ENCODE assay signal across 8 cellular contexts in the genomic region with DNA sequence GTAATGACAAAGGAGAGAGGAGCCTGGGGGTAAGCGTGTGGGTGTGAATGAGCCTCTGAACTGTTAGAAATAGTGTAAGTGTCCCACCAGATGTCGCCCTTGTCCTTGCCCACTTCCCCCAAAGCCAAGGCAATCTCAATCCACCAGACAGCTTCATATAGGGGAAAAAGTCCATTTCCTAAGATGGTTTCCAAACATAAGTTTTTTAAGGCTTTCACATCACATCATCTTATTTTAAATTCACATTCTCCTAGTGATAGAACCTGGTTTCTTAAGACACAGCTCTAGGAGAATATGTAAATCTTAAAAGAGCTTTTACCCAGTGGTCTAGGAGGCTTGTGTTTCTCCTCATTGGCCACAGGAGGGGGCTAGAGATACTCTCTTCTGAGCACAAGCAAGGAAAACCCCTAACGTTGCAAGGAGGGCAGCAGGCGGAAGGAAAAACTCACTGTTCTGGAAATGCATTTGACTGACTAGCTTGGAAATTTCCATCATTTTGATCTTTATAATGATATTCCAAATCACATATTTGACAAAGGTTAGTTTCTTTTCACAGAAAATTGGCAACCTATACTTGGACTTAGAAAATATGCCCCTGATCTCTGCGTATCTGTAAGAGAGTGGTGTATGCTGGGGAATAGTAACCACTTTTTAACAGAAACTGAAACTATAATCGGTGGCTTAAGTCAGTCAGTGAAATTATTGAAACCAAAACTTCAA. TPM values are rescaled to one million over a fixed set of nuclear protein-coding genes. Genes with fewer than 3 reads are reported as not detected.
A peak's percentile ranks its signal among the peaks of the same experiment; 100 is the strongest.
DNase-seq lines count a peak whose midpoint lies in the region; ATAC-seq, FAIRE-seq and TF ChIP-seq lines count a peak whose summit lies in the region.

No MANE protein-coding gene starts in this region.

- H3K27ac Mint-ChIP-seq in T-helper 17 cell = peak overlapping the region; percentile 97

- in situ Hi-C loops in GM12878 (cut with MboI) = loop anchor here (5.0 kb wide), 2 partner anchors 82 to 312 kb away; a partner anchor contains a TSS

- WGBS in GM12878 (ENCODE audit: insufficient coverage, insufficient replicate concordance, low lambda C conversion rate, missing lambda C conversion rate) = 6% methylated on average over 6 of the region's 6 CpGs
- WGBS in iPS DF 6.9 (ENCODE audit: insufficient coverage, insufficient read length) = no CpG with 5 or more reads among the region's 6 CpGs

- peaks cover 6% of the 10 kb centered on the region for H3K27me3 Mint-ChIP-seq in T-helper 17 cell

- peak overlapping the region; percentile 67; the same call in 1 of the 2 replicates for H2AFZ ChIP-seq in GM12878 (ENCODE audit: control insufficient read depth, low read depth, low read length)

- SMC1A ChIA-PET in GM12878 (lab: Charles Lee; ENCODE audit: uncharacterized antibody, unreplicated experiment) = interaction anchor here (0.6 to 9.6 kb wide), 42 partner anchors 9 to 1444 kb away, joined by 3 to 214 read pairs (median 4); a partner anchor contains a TSS

- ATAC-seq in HG02870 (IDR thresholded peaks at IDR 0.05; ENCODE audit: unreplicated experiment) (peak; percentile 83), T-helper 17 cell (peak; percentile 96), GM12878 (peak; percentile 91)

- no peaks in the 10 kb centered on the region for H3K36me3 Mint-ChIP-seq in T-helper 17 cell (ENCODE audit: low read depth)

- peaks cover 9% of the 10 kb centered on the region for H3K79me2 ChIP-seq in GM12878 (ENCODE audit: control insufficient read depth, insufficient read depth, low read length)

- H3K36me3 ChIP-seq in GM12878 (ENCODE audit: control insufficient read depth in 2 of 2, insufficient read depth in 2 of 2, low read length in 1 of 2) (peaks cover 15 to 16% of the 10 kb centered on the region in 2 experiments; a peak in 3 of 4 replicates), iPS DF 6.9 (ENCODE audit: control insufficient read depth, insufficient read depth, low read length) (no peaks in the 10 kb centered on the region)

- peaks cover 10% of the 10 kb centered on the region for H3K4me1 Mint-ChIP-seq in T-helper 17 cell

- no peaks in the 10 kb centered on the region for H3K9me3 ChIP-seq in T-helper 17 cell (ENCODE audit: control insufficient read depth, low read length, poor library complexity, severe bottlenecking)
- no peaks in the 10 kb centered on the region; the same call in 1 of the 3 replicates for H3K9me3 ChIP-seq in GM12878 (replicated peaks; ENCODE audit: control insufficient read depth, insufficient read depth, low read length)
- no peaks in the 10 kb centered on the region for H3K9me3 ChIP-seq in iPS DF 6.9 (ENCODE audit: control insufficient read depth, insufficient read depth, low read length)

- no peak for FAIRE-seq in GM12878 (lab: Jason Lieb, UNC)

- TF ChIP-seq CTCF in GM12878 (IDR thresholded peaks at IDR 0.05 in 2 of 3, conservative IDR thresholded peaks at IDR 0.05 in 1 of 3; ENCODE audit: control insufficient read depth in 2 of 3, extremely low read depth in 1 of 3, insufficient read depth in 1 of 3, low read depth in 3 of 3, low read length in 3 of 3) = peak; percentile 78 to 86 (median 84)

- peak; percentile 92 for TF ChIP-seq RAD21 in GM12878 (IDR thresholded peaks at IDR 0.05; ENCODE audit: insufficient read depth, low read depth, low read length)

- H3K4me2 ChIP-seq in GM12878 (ENCODE audit: control insufficient read depth, insufficient read depth) = peak overlapping the region; percentile 62

- CTCF ChIA-PET in GM12878 (lab: Yijun Ruan, JAX) = interaction anchor here (0.6 to 12.2 kb wide), 62 partner anchors 9 to 916 kb away, joined by 3 to 319 read pairs (median 5); a partner anchor contains a TSS

- TF ChIP-seq EP300 in GM12878 (IDR thresholded peaks at IDR 0.05; ENCODE audit: borderline replicate concordance in 1 of 2, control insufficient read depth in 1 of 2, low read depth in 2 of 2, low read length in 2 of 2) = 0 out of 4 replicates have a peak, but pooled peaks of 1 of the 2 experiments have one; percentile 3

- peak overlapping the region; percentile 35; the same call in 1 of the 2 replicates for H3K9ac ChIP-seq in GM12878 (ENCODE audit: control insufficient read depth, insufficient read depth, low read length)

- intact Hi-C loops in GM12878 (cut with micrococcal nuclease; ENCODE audit: unreplicated experiment) = loop anchor here (1.0 kb wide), 5 partner anchors 25 to 314 kb away; a partner anchor contains a TSS

- TF ChIP-seq POLR2A in GM12878 (IDR thresholded peaks at IDR 0.05; ENCODE audit: low read depth, low read length) = no peak

- no TSS peak for BruUV-seq in GM12878 (replicated peaks; lab: Mats Ljungman, UMichigan)

- POLR2A ChIA-PET in GM12878 (lab: Charles Lee) = interaction anchor here (0.8 to 2.8 kb wide), 9 partner anchors 28 to 313 kb away, joined by 3 to 18 read pairs (median 4); no protein-coding TSS in a partner anchor

- no peaks in the 10 kb centered on the region for H4K20me1 ChIP-seq in GM12878 (ENCODE audit: control insufficient read depth, insufficient read depth)

- H3K27ac ChIP-seq in GM12878 (ENCODE audit: control insufficient read depth, insufficient read depth) (peak overlapping the region; percentile 67), iPS DF 6.9 (ENCODE audit: low read length) (no peak overlapping the region), skin epidermis (peak overlapping the region in 18 of 21 experiments; percentile 39 to 84 (median 63))

- H3K27me3 ChIP-seq in GM12878 (replicated peaks in 1 of 2; ENCODE audit: control insufficient read depth in 2 of 2, insufficient read depth in 2 of 2, low read length in 1 of 2) (no peaks in the 10 kb centered on the region), iPS DF 6.9 (ENCODE audit: control insufficient read depth, insufficient read depth, low read length) (no peaks in the 10 kb centered on the region)

- H3K4me1 ChIP-seq in GM12878 (ENCODE audit: control insufficient read depth, insufficient read depth, low read length) (peaks cover 20% of the 10 kb centered on the region), iPS DF 6.9 (ENCODE audit: control insufficient read depth, insufficient read depth, low read length) (no peaks in the 10 kb centered on the region)

- RAD21 ChIA-PET in GM12878 (lab: Charles Lee; ENCODE audit: unreplicated experiment) = interaction anchor here (0.7 to 9.1 kb wide), 41 partner anchors 9 to 352 kb away, joined by 3 to 209 read pairs (median 4); a partner anchor contains a TSS

- H3K4me3 ChIP-seq in GM12878 = no peak overlapping the region
- H3K4me3 ChIP-seq in iPS DF 6.9 (ENCODE audit: low read length) = no peak overlapping the region
- H3K4me3 ChIP-seq in skin epidermis = peak overlapping the region in 6 of 7 experiments; percentile 7 to 37 (median 24)

- H3K4me3 Mint-ChIP-seq in T-helper 17 cell = peak overlapping the region; percentile 82

- peak; percentile 55 for DNase-seq in NK-92 treated with Interleukin-12 subunit alpha and Interleukin-12 subunit beta, amount 100 ng/mL, for 24 hours (lab: John Stamatoyannopoulos, UW)
- DNase-seq in NK-92 (lab: John Stamatoyannopoulos, UW; ENCODE audit: unreplicated experiment) (no peak), NCI-H146 (lab: John Stamatoyannopoulos, UW) (peak; percentile 77), T-helper 17 cell (peak; percentile 32 to 68 (median 42)), GM12878 (ENCODE audit: low read depth, low spot score) (peak; percentile 81), iPS DF 6.9 (ENCODE audit: low read depth, low spot score) (peak; percentile 85)

TF ChIP-seq in GM12878, 131 proteins besides CTCF, POLR2A, EP300 and RAD21 (continues in another document):
- TF ChIP-seq SUZ12 (IDR thresholded peaks at IDR 0.05; ENCODE audit: unreplicated experiment) = no peak

RNA-seq across cellular contexts. Expression of a gene that starts 51.9 kb away (rescaled TPM):
- total RNA-seq in T-helper 17 cell = 1 to 10 TPM; 1.9 to 2.1 TPM
- 0.52 and 1.3 TPM in 2 replicates for total RNA-seq in GM12878 (2013; cell fraction: nucleolus; rRNA removed)
- total RNA-seq in GM12878 (2014; rRNA removed) = 0.16 and 0.17 TPM in 2 replicates
- total RNA-seq in GM12878 (2014; rRNA removed; fragmentation: Illumina TruSeq; extraction: Trizol) = 0.09 TPM in 2 replicates
- total RNA-seq in GM12878 (2021) = 0.11 and 0.23 TPM in 2 replicates
- not detected for polyA plus RNA-seq in GM12878 (2011; ENCODE audit: low read depth)
- polyA plus RNA-seq in GM12878 (2011; rRNA removed) = 0.31 and 0.37 TPM in 2 replicates
- polyA plus RNA-seq in GM12878 (2011; cell fraction: cytosol; rRNA removed) = 0.22 and 0.25 TPM in 2 replicates
- polyA plus RNA-seq in GM12878 (2011; cell fraction: nucleus; rRNA removed) = 1.3 TPM in 2 replicates
- 0.07 and 0.08 TPM in 2 replicates for polyA plus RNA-seq in GM12878 (2012)
- polyA plus RNA-seq in GM12878 (2014; fragmentation: Illumina TruSeq; extraction: Trizol) = 0.07 TPM in 1 of 2 replicates, not detected in the other
- polyA plus RNA-seq in GM12878 (2014; fragmentation: Nextera tagmentation; extraction: Ambion mirVana) = under 1 TPM in 1 of 2 experiments, not detected in 1; 0.03 TPM
- polyA plus RNA-seq in GM12878 (2014; rRNA removed) = 0.06 and 0.08 TPM in 2 replicates
- not detected for polyA plus RNA-seq in GM12878 (2016; fragmentation: Nextera tagmentation; extraction: Ambion mirVana)
- polyA minus RNA-seq in GM12878 (2011; rRNA and poly(A)+ RNA removed) = 1.6 and 1.8 TPM in 2 replicates
- polyA minus RNA-seq in GM12878 (2011; cell fraction: cytosol; rRNA and poly(A)+ RNA removed) = 0.94 TPM in 1 of 2 replicates, not detected in the other
- polyA minus RNA-seq in GM12878 (2011; cell fraction: nucleus; rRNA and poly(A)+ RNA removed) = 0.29 and 0.36 TPM in 2 replicates

RNA-seq across cellular contexts. Expression of a gene that starts 52.0 kb away (rescaled TPM):
- total RNA-seq in T-helper 17 cell (10 to 100 TPM; 19.3 to 26.7 TPM), GM12878 (2014; rRNA removed) (228 and 233 TPM in 2 replicates), GM12878 (2014; rRNA removed; fragmentation: Illumina TruSeq; extraction: Trizol) (109 and 114 TPM in 2 replicates), GM12878 (2021) (103 and 110 TPM in 2 replicates)
- total RNA-seq in GM12878 (2013; cell fraction: nucleolus; rRNA removed) = 522 and 548 TPM in 2 replicates
- polyA plus RNA-seq in GM12878 (2011; ENCODE audit: low read depth) = 84.9 TPM
- polyA plus RNA-seq in GM12878 (2011; rRNA removed) (165 and 228 TPM in 2 replicates), GM12878 (2014; fragmentation: Illumina TruSeq; extraction: Trizol) (116 and 143 TPM in 2 replicates), GM12878 (2014; fragmentation: Nextera tagmentation; extraction: Ambion mirVana) (10 to 100 TPM; 25.9 to 46.7 TPM), GM12878 (2014; rRNA removed) (189 and 218 TPM in 2 replicates), GM12878 (2016; fragmentation: Nextera tagmentation; extraction: Ambion mirVana) (100 to 1,000 TPM; 105 to 106 TPM)
- polyA plus RNA-seq in GM12878 (2011; cell fraction: cytosol; rRNA removed) = 83.5 and 87.5 TPM in 2 replicates
- polyA plus RNA-seq in GM12878 (2011; cell fraction: nucleus; rRNA removed) = 296 and 374 TPM in 2 replicates
- 66.6 and 97.7 TPM in 2 replicates for polyA plus RNA-seq in GM12878 (2012)
- 87.4 and 94.8 TPM in 2 replicates for polyA minus RNA-seq in GM12878 (2011; rRNA and poly(A)+ RNA removed)
- 40.2 and 47.3 TPM in 2 replicates for polyA minus RNA-seq in GM12878 (2011; cell fraction: cytosol; rRNA and poly(A)+ RNA removed)
- 184 and 227 TPM in 2 replicates for polyA minus RNA-seq in GM12878 (2011; cell fraction: nucleus; rRNA and poly(A)+ RNA removed)

Comparison
In these comparisons a context has a peak if more than half of its experiments do, and no peak if none do; other contexts are left out.
1. H3K4me3 ChIP-seq: peak in skin epidermis (6 of 7); none in GM12878 (single experiment) and iPS DF 6.9 (single experiment).
2. Peak in every context shown above with its lines, with median percentiles within 50 percentile points of each other: ATAC-seq.